Comparison of ENCODE assay signal across 8 cellular contexts in genomic region chr15:68154923-68155559, GRCh38. TPM values are rescaled to one million over a fixed set of nuclear protein-coding genes. Genes with fewer than 3 reads are reported as not detected.
DNase-seq lines count a peak whose midpoint lies in the region; ATAC-seq, FAIRE-seq and TF ChIP-seq lines count a peak whose summit lies in the region.

No MANE protein-coding gene starts in this region.

- no TSS peak for BruUV-seq in Calu3 (replicated peaks; lab: Mats Ljungman, UMichigan)

- H3K4me3 ChIP-seq in HEK293 (ENCODE audit: low read depth, low read length) (no peak overlapping the region), OCI-LY1 (ENCODE audit: low read depth, low read length, poor library complexity, severe bottlenecking) (no peak overlapping the region), colonic mucosa (no peak overlapping the region)

- H3K27ac Mint-ChIP-seq in Calu3 (ENCODE audit: unreplicated experiment), result no peak overlapping the region

- peak; percentile 91 for ATAC-seq in left lobe of liver
- ATAC-seq in HG02973 (IDR thresholded peaks at IDR 0.05; ENCODE audit: unreplicated experiment), result no peak

- H3K79me2 ChIP-seq in OCI-LY1 (ENCODE audit: insufficient read depth, low read length), result no peaks in the 10 kb centered on the region

- no peaks in the 10 kb centered on the region for H3K9me2 ChIP-seq in OCI-LY1 (ENCODE audit: low read depth, low read length)

- no peaks in the 10 kb centered on the region for H3K27me3 Mint-ChIP-seq in Calu3 (ENCODE audit: unreplicated experiment)

- H3K36me3 Mint-ChIP-seq in Calu3 (ENCODE audit: insufficient read depth, unreplicated experiment), result no peaks in the 10 kb centered on the region

- H3K9me3 Mint-ChIP-seq in Calu3 (ENCODE audit: low read depth, unreplicated experiment), result no peaks in the 10 kb centered on the region

- no peaks in the 10 kb centered on the region for H3K27me3 ChIP-seq in OCI-LY1 (ENCODE audit: insufficient read depth, low read length)
- no peaks in the 10 kb centered on the region for H3K27me3 ChIP-seq in colonic mucosa

- TF ChIP-seq CTCF in Calu3 (IDR thresholded peaks at IDR 0.05; ENCODE audit: unreplicated experiment) (peak; percentile 69), HEK293 (tag by site-specific recombination; IDR thresholded peaks at IDR 0.05) (peak; percentile 65), OCI-LY1 (IDR thresholded peaks at IDR 0.05; ENCODE audit: low read length) (peak; percentile 86), colonic mucosa (IDR thresholded peaks at IDR 0.05) (peak; percentile 68)

- H3F3A ChIP-seq in OCI-LY1 (ENCODE audit: insufficient read depth, low read length), result no peaks in the 10 kb centered on the region

- no peaks in the 10 kb centered on the region for H3K4me1 Mint-ChIP-seq in Calu3 (ENCODE audit: low read depth, unreplicated experiment)

- H3K27ac ChIP-seq in HEK293 (ENCODE audit: extremely low read depth, low read depth, low read length), result no peak overlapping the region
- no peak overlapping the region for H3K27ac ChIP-seq in OCI-LY1 (ENCODE audit: low read depth, low read length, poor library complexity, severe bottlenecking)
- H3K27ac ChIP-seq in colonic mucosa, result no peak overlapping the region

- intact Hi-C loops in Calu3 (cut with micrococcal nuclease; ENCODE audit: unreplicated experiment) (loop anchor here (1.0 kb wide), 1 partner anchor 292 kb away; no protein-coding TSS in a partner anchor), colonic mucosa (cut with DNase I) (loop anchor here (1.0 to 10.0 kb wide), 2 partner anchors 100 to 292 kb away; partner anchors contain the start of gene PIAS1)

- CTCF ChIA-PET in Calu3 (lab: Charles Lee), result interaction anchor here (0.7 to 1.8 kb wide), 6 partner anchors 41 to 1048 kb away, joined by 3 to 18 read pairs (median 4); partner anchors contain the start of gene PIAS1
- CTCF ChIA-PET in HEK293 (lab: Yijun Ruan, JAX), result interaction anchor here (0.6 to 4.5 kb wide), 31 partner anchors 8 to 918 kb away, joined by 3 to 65 read pairs (median 3); partner anchors contain the start of gene PIAS1

- POLR2A ChIA-PET in HEK293 (lab: Yijun Ruan, JAX), result interaction anchor here (2.0 kb wide), 1 partner anchor 101 kb away, joined by 9 read pairs; the partner anchor contains the start of gene PIAS1

- H3K4me1 ChIP-seq in HEK293 (ENCODE audit: control insufficient read depth, insufficient read depth, low read length) (no peaks in the 10 kb centered on the region), OCI-LY1 (ENCODE audit: insufficient read depth, low read length, severe bottlenecking) (no peaks in the 10 kb centered on the region), colonic mucosa (no peaks in the 10 kb centered on the region)

- H3K4me3 Mint-ChIP-seq in Calu3 (ENCODE audit: low read depth, unreplicated experiment), result no peak overlapping the region

- H4K20me1 ChIP-seq in OCI-LY1 (ENCODE audit: insufficient read depth, low read length), result no peaks in the 10 kb centered on the region

- H3K9me3 ChIP-seq in HEK293 (ENCODE audit: control insufficient read depth, insufficient read depth, low read depth, low read length) (no peaks in the 10 kb centered on the region), OCI-LY1 (ENCODE audit: low read length) (no peaks in the 10 kb centered on the region), colonic mucosa (no peaks in the 10 kb centered on the region)

- peak; percentile 63 for DNase-seq in Calu3
- peak; percentile 56 for DNase-seq in colonic mucosa
- DNase-seq in left lobe of liver (ENCODE audit: low spot score), result no peak
- DNase-seq in urothelium cell line (ENCODE audit: low spot score), result peak; percentile 40
- DNase-seq in NOMO-1 treated with dmso at 0.1 percent for 144 hours (lab: John Stamatoyannopoulos, UW; ENCODE audit: unreplicated experiment), result no peak

- FAIRE-seq in urothelium cell line (lab: Jason Lieb, UNC), result no peak

- H3K9ac ChIP-seq in OCI-LY1 (ENCODE audit: low read length) (no peak overlapping the region), colonic mucosa (ENCODE audit: low read depth in 2 of 2, low read length in 2 of 2) (no peak overlapping the region)

- H3K4me2 ChIP-seq in OCI-LY1 (ENCODE audit: low read length), result no peak overlapping the region

- H3K36me3 ChIP-seq in HEK293 (ENCODE audit: control insufficient read depth in 2 of 2, insufficient read depth in 1 of 2, low read length in 2 of 2) (peaks cover 13% of the 10 kb centered on the region in 2 experiments; a peak in 2 of 3 replicates), OCI-LY1 (ENCODE audit: insufficient read depth, low read length) (peaks cover 67% of the 10 kb centered on the region), colonic mucosa (no peaks in the 10 kb centered on the region)

- no peak overlapping the region for H2AFZ ChIP-seq in OCI-LY1 (ENCODE audit: low read length)

TF ChIP-seq in HEK293, 187 proteins besides CTCF, POLR2A, EP300 and RAD21:
- TF ChIP-seq SP7 (tag by site-specific recombination; IDR thresholded peaks at IDR 0.05) (no peak), ZNF660 (tag by site-specific recombination; IDR thresholded peaks at IDR 0.05) (peak; percentile 78), ZNF670 (tag by site-specific recombination; IDR thresholded peaks at IDR 0.05; ENCODE audit: low read depth) (no peak), MYNN (tag by site-specific recombination; IDR thresholded peaks at IDR 0.05; ENCODE audit: borderline replicate concordance) (no peak), ZEB2 (tag by site-specific recombination; IDR thresholded peaks at IDR 0.05) (0 out of 2 replicates have a peak, but pooled peaks have one; percentile 23), ZNF654 (tag by site-specific recombination; IDR thresholded peaks at IDR 0.05; ENCODE audit: low read depth) (peak; percentile 57), ZBTB11 (tag by site-specific recombination; conservative IDR thresholded peaks at IDR 0.05; ENCODE audit: low read depth) (no peak), PRDM1 (tag by site-specific recombination; IDR thresholded peaks at IDR 0.05) (no peak), ZNF362 (tag by site-specific recombination; IDR thresholded peaks at IDR 0.05) (0 out of 2 replicates have a peak, but pooled peaks have one; percentile 24), GFI1B (tag by site-specific recombination; IDR thresholded peaks at IDR 0.05) (no peak), ZNF449 (tag by site-specific recombination; IDR thresholded peaks at IDR 0.05) (no peak), ZNF350 (tag by site-specific recombination; IDR thresholded peaks at IDR 0.05) (no peak), OSR2 (tag by site-specific recombination; IDR thresholded peaks at IDR 0.05) (no peak), YY1 (tag by site-specific recombination; IDR thresholded peaks at IDR 0.05) (no peak)

RNA-seq across cellular contexts. Expression of gene CALML4, which starts 50.1 kb away (rescaled TPM):
- total RNA-seq in Calu3 (2022) (17.9 and 24.1 TPM in 2 replicates), colonic mucosa (100 to 1,000 TPM; 111 to 126 TPM), left lobe of liver (6.8 TPM)

Comparison
In these comparisons a context has a peak if more than half of its experiments do, and no peak if none do; other contexts are left out.
1. DNase-seq: peak in Calu3 (single experiment), colonic mucosa (single experiment) and urothelium cell line (single experiment); none in left lobe of liver (single experiment) and NOMO-1 treated with dmso at 0.1 percent for 144 hours (single experiment).
2. Peak in every context shown above with its lines, with median percentiles within 50 percentile points of each other: CTCF ChIP-seq.